In genomic region chr16:84482001-84482891, GRCh38 we compare ENCODE assay signal across 23 cellular contexts. TPM values are rescaled to one million over a fixed set of nuclear protein-coding genes. Genes with fewer than 3 reads are reported as not detected.
DNase-seq lines count a peak whose midpoint lies in the region; ATAC-seq, FAIRE-seq and TF ChIP-seq lines count a peak whose summit lies in the region.
"Had no signal": no experiment of that assay in that cellular context is flagged by ENCODE, and none has a peak within 500 bp of the region (broad histone marks: within the 10 kb centered on the region; RNA-seq: fewer than 3 reads in every experiment).

No MANE protein-coding gene starts in this region.

- no peak for TF ChIP-seq EP300 in upper lobe of left lung (IDR thresholded peaks at IDR 0.05)

- no peaks in the 10 kb centered on the region for H3K9me3 ChIP-seq in left ventricle myocardium inferior (replicated peaks)
- H3K9me3 ChIP-seq in upper lobe of left lung = no peaks in the 10 kb centered on the region
- H3K9me3 ChIP-seq in small intestine (ENCODE audit: control insufficient read depth, low read depth) = no peaks in the 10 kb centered on the region
- H3K9me3 ChIP-seq: heart right ventricle, SJSA1 had no signal

- CTCF ChIA-PET in MCF 10A (lab: Yijun Ruan, JAX) = interaction anchor here (1.2 to 4.3 kb wide), 2 partner anchors 10 to 205 kb away, joined by 4 to 21 read pairs; no protein-coding TSS in a partner anchor

- no peak for FAIRE-seq in small intestine (lab: Jason Lieb, UNC)
- FAIRE-seq: G401.6, GM12891, islet of Langerhans had no signal

- no peak for ATAC-seq in Right ventricle myocardium superior (ENCODE audit: poor library complexity)
- ATAC-seq in left lobe of liver = no peak
- ATAC-seq in upper lobe of left lung (ENCODE audit: low FRiP score in 2 of 2) = no peak
- ATAC-seq: GM23338, right cardiac atrium had no signal

- TF ChIP-seq CTCF in left ventricle myocardium inferior (IDR thresholded peaks at IDR 0.05; ENCODE audit: borderline replicate concordance) (no peak), MCF 10A (IDR thresholded peaks at IDR 0.05; ENCODE audit: unreplicated experiment) (no peak), upper lobe of left lung (IDR thresholded peaks at IDR 0.05) (no peak)

- no peak overlapping the region for H3K27ac Mint-ChIP-seq in MCF 10A (ENCODE audit: low read depth, unreplicated experiment)
- H3K27ac Mint-ChIP-seq: GM23338 had no signal

- peaks cover 8% of the 10 kb centered on the region for H3K4me1 Mint-ChIP-seq in MCF 10A (ENCODE audit: insufficient read depth, unreplicated experiment)
- H3K4me1 Mint-ChIP-seq: GM23338 had no signal

- no TSS peak for BruUV-seq in MCF 10A (replicated peaks; lab: Mats Ljungman, UMichigan)

- intact Hi-C loops in Right ventricle myocardium superior (cut with DNase I) = loop anchor here (5.0 to 10.0 kb wide), 3 partner anchors 205 to 657 kb away; partner anchors contain the start of gene NECAB2
- intact Hi-C loops in left ventricle myocardium inferior (cut with micrococcal nuclease) = no loop called here
- intact Hi-C loops in MCF 10A (cut with micrococcal nuclease) = no loop called here

- 71 to 82% methylated on average over 17 to 33 of the region's 33 CpGs for WGBS in upper lobe of left lung, 2 donors
- WGBS in small intestine, 3 donors = 85 to 93% (median 88%) methylated on average over 33 of the region's 33 CpGs

- POLR2A ChIA-PET in MCF 10A (lab: Yijun Ruan, JAX) = interaction anchor here (0.7 kb wide), 3 partner anchors 51 to 1530 kb away, joined by 3 read pairs; no protein-coding TSS in a partner anchor

- H3K4me3 ChIP-seq in left ventricle myocardium inferior (no peak overlapping the region), upper lobe of left lung (no peak overlapping the region), small intestine (ENCODE audit: low read depth in 1 of 2, low read length in 2 of 2) (no peak overlapping the region)
- H3K4me3 ChIP-seq: GM23338, heart right ventricle, SJSA1 had no signal

- H3K27me3 ChIP-seq in left ventricle myocardium inferior (ENCODE audit: low read depth) (no peaks in the 10 kb centered on the region), upper lobe of left lung (no peaks in the 10 kb centered on the region), small intestine (ENCODE audit: control insufficient read depth in 2 of 2, insufficient read depth in 2 of 2, low read length in 2 of 2) (no peaks in the 10 kb centered on the region)
- H3K27me3 ChIP-seq: brain microvascular endothelial cell, heart right ventricle, SJSA1 had no signal

- peaks cover 50% of the 10 kb centered on the region for H3K36me3 ChIP-seq in left ventricle myocardium inferior
- peaks cover 10 to 80% (median 21%) of the 10 kb centered on the region in 4 donors for H3K36me3 ChIP-seq in upper lobe of left lung
- peaks cover 5 to 8% of the 10 kb centered on the region in 2 donors for H3K36me3 ChIP-seq in small intestine (ENCODE audit: control insufficient read depth in 2 of 2, insufficient read depth in 2 of 2, low read length in 2 of 2)

- H3K27ac ChIP-seq in left ventricle myocardium inferior (replicated peaks) (no peak overlapping the region), upper lobe of left lung (no peak overlapping the region), small intestine (ENCODE audit: low read depth in 1 of 2, low read length in 1 of 2) (no peak overlapping the region)
- H3K27ac ChIP-seq: brain microvascular endothelial cell, SJSA1 had no signal

- H3K4me1 ChIP-seq in left ventricle myocardium inferior (peaks cover 8% of the 10 kb centered on the region), upper lobe of left lung (no peaks in the 10 kb centered on the region), small intestine (ENCODE audit: control insufficient read depth in 2 of 2, insufficient read depth in 1 of 2, low read depth in 1 of 2, low read length in 1 of 2) (no peaks in the 10 kb centered on the region)

- no peak overlapping the region for H3K4me3 Mint-ChIP-seq in MCF 10A (ENCODE audit: unreplicated experiment)
- H3K4me3 Mint-ChIP-seq: GM23338 had no signal

- no peaks in the 10 kb centered on the region for H3K27me3 Mint-ChIP-seq in MCF 10A (ENCODE audit: insufficient read depth, unreplicated experiment)

- peaks cover 63% of the 10 kb centered on the region for H3K36me3 Mint-ChIP-seq in MCF 10A (ENCODE audit: insufficient read depth, unreplicated experiment)

- TF ChIP-seq POLR2A in upper lobe of left lung (IDR thresholded peaks at IDR 0.05) = no peak

- no peaks in the 10 kb centered on the region for H3K9me3 Mint-ChIP-seq in MCF 10A (ENCODE audit: unreplicated experiment)
- H3K9me3 Mint-ChIP-seq: GM23338 had no signal

- peak; percentile 44 for DNase-seq in Right ventricle myocardium superior
- DNase-seq in left ventricle myocardium inferior = no peak
- peak; percentile 27 for DNase-seq in MCF 10A (ENCODE audit: unreplicated experiment)
- peak; percentile 42 for DNase-seq in left lobe of liver (ENCODE audit: low spot score)
- DNase-seq in upper lobe of left lung = peak; percentile 18 to 54
- no peak for DNase-seq in small intestine
- no peak for DNase-seq in AML-193 (lab: John Stamatoyannopoulos, UW)
- no peak for DNase-seq in globus pallidus (ENCODE audit: low spot score)
- DNase-seq: activated CD4-positive, CD25-positive, alpha-beta regulatory T cell treated with anti-CD3 and anti-CD28 coated beads, Interleukin-2, amount 50 U/mL, for 72 hours; activated naive CD4-positive, alpha-beta T cell treated with anti-CD3 and anti-CD28 coated beads, Interleukin-2, amount 50 U/mL, for 16 hours; brain microvascular endothelial cell; COR-L47; effector CD4-positive, alpha-beta T cell; heart right ventricle; IMR-90; NCI-H2029; stimulated activated CD4-positive, alpha-beta T cell treated with anti-CD3 and anti-CD28 coated beads, Interleukin-1b, Interleukin-23, amount 100 ng/mL, for 48 hours had no signal

RNA-seq across cellular contexts. Expression of gene MEAK7, which starts 22.2 kb away (rescaled TPM):
- total RNA-seq in Right ventricle myocardium superior (5.0 TPM), left ventricle myocardium inferior (5.3 TPM), MCF 10A (2022) (62.3 and 66.8 TPM in 2 replicates), left lobe of liver (2.9 TPM), upper lobe of left lung (10 to 100 TPM in 5 of 6 donors, 1 to 10 TPM in 1; 8.5 to 32.8 (median 12.2) TPM)
- 1 to 10 TPM; 7.3 to 7.5 (median 7.4) TPM for polyA plus RNA-seq in small intestine

Comparison
In these comparisons a context has a peak if more than half of its experiments do, and no peak if none do; other contexts are left out.
1. DNase-seq: peak in Right ventricle myocardium superior (single experiment), MCF 10A (single experiment), left lobe of liver (single experiment) and upper lobe of left lung (2 of 2); none in left ventricle myocardium inferior (single experiment), small intestine (single experiment), AML-193 (0 of 2) and globus pallidus (single experiment).